In the genomic region with DNA sequence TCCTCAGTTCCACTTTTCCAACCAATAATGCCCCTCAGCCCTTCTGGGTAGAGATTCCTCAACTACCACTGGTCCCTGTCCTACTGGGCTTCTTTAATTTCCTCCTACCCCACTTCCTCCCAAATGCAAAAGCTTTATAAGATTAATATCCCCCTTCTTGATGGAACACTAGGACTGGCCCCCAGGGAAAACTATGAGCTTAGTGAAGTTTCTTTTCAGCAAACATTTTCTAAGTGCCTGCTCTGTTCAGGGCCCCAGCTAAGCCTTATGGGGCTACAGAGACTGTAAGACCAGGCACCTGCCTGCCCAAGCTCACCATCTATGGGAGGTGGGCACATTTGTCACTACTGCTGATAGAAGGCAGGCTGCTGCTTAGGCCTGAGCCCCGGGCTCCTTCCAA, we compare ENCODE assay signal across 24 cellular contexts.
"Had no signal": no experiment of that assay in that cellular context is flagged by ENCODE, and none has a peak within 500 bp of the region (broad histone marks: within the 10 kb centered on the region; RNA-seq: fewer than 3 reads in every experiment).

No MANE protein-coding gene starts in this region.

- H3K4me3 ChIP-seq: ascending aorta, mucosa of descending colon, psoas muscle, spleen, suprapubic skin, tibial artery had no signal

- H3K27ac ChIP-seq: brain microvascular endothelial cell, parathyroid adenoma, psoas muscle, spleen, suprapubic skin, tibial artery, WERI-Rb-1 had no signal

- DNase-seq: activated CD4-positive, alpha-beta T cell treated with anti-CD3 and anti-CD28 coated beads for 48 hours; activated CD4-positive, alpha-beta T cell treated with anti-CD3 and anti-CD28 coated beads, Interleukin-2, amount 50 U/mL, for 48 hours; activated CD8-positive, alpha-beta memory T cell treated with anti-CD3 and anti-CD28 coated beads for 24 hours; activated effector memory CD4-positive, alpha-beta T cell treated with Interleukin-2 at 50 U/mL for 16 hours; activated naive CD4-positive, alpha-beta T cell treated with Interleukin-2 at 50 U/mL for 16 hours; activated naive CD8-positive, alpha-beta T cell treated with anti-CD3 and anti-CD28 coated beads, Interleukin-2, amount 10 ng/mL, durations not matched to agents 7 days and 5 days; brain microvascular endothelial cell; foreskin melanocyte; left ventricle myocardium superior; mucosa of descending colon; nephron progenitor cell; psoas muscle; spleen; stimulated activated naive CD4-positive, alpha-beta T cell; T-helper 17 cell; T1000; WERI-Rb-1 had no signal

- H3K27ac Mint-ChIP-seq: activated naive CD8-positive, alpha-beta T cell treated with anti-CD3 and anti-CD28 coated beads, Interleukin-2, amount 10 ng/mL, durations not matched to agents 7 days and 5 days; endodermal cell; nephron progenitor cell; T-helper 17 cell had no signal

- H3K27me3 ChIP-seq: ascending aorta, suprapubic skin, tibial artery had no signal

- H3K4me3 Mint-ChIP-seq: activated naive CD8-positive, alpha-beta T cell treated with anti-CD3 and anti-CD28 coated beads, Interleukin-2, amount 10 ng/mL, durations not matched to agents 7 days and 5 days; endodermal cell; nephron progenitor cell; T-helper 17 cell had no signal

- H3K36me3 ChIP-seq: ascending aorta, brain microvascular endothelial cell, spleen, suprapubic skin, tibial artery, WERI-Rb-1 had no signal

- H3K4me1 ChIP-seq: parathyroid adenoma, psoas muscle, spleen had no signal

- H3K9me3 ChIP-seq: ascending aorta, mucosa of descending colon, psoas muscle, spleen, suprapubic skin, tibial artery had no signal

- H3K4me1 Mint-ChIP-seq: T-helper 17 cell had no signal

- ATAC-seq: activated CD4-positive, CD25-positive, alpha-beta regulatory T cell treated with anti-CD3 and anti-CD28 coated beads, Interleukin-2, amount 50 U/mL, for 24 hours; esophagus mucosa; mucosa of descending colon; psoas muscle; T-helper 17 cell had no signal

- H3K9me3 Mint-ChIP-seq: activated naive CD8-positive, alpha-beta T cell treated with anti-CD3 and anti-CD28 coated beads, Interleukin-2, amount 10 ng/mL, durations not matched to agents 7 days and 5 days; endodermal cell; nephron progenitor cell had no signal

- H3K36me3 Mint-ChIP-seq: activated naive CD8-positive, alpha-beta T cell treated with anti-CD3 and anti-CD28 coated beads, Interleukin-2, amount 10 ng/mL, durations not matched to agents 7 days and 5 days had no signal
